In genomic region chr2:223674998-223675609, GRCh38 we compare ENCODE assay signal across 10 cellular contexts.
DNase-seq lines count a peak whose midpoint lies in the region; ATAC-seq and TF ChIP-seq lines count a peak whose summit lies in the region.
"Had no signal": no experiment of that assay in that cellular context is flagged by ENCODE, and none has a peak within 500 bp of the region (broad histone marks: within the 10 kb centered on the region; RNA-seq: fewer than 3 reads in every experiment).

No MANE protein-coding gene starts in this region.

- H3K27me3 ChIP-seq in BE2C (no peaks in the 10 kb centered on the region), left lung (no peaks in the 10 kb centered on the region)

- H3K27ac Mint-ChIP-seq in activated naive CD8-positive, alpha-beta T cell treated with anti-CD3 and anti-CD28 coated beads for 36 hours: no peak overlapping the region
- H3K27ac Mint-ChIP-seq: activated naive CD8-positive, alpha-beta T cell treated with anti-CD3 and anti-CD28 coated beads, Interleukin-2, amount 10 ng/mL, durations not matched to agents 7 days and 5 days had no signal

- H3K27me3 Mint-ChIP-seq in activated naive CD8-positive, alpha-beta T cell treated with anti-CD3 and anti-CD28 coated beads for 36 hours: peaks cover 11% of the 10 kb centered on the region

- ATAC-seq in left lung (peak; percentile 48), GM21360 (IDR thresholded peaks at IDR 0.05; ENCODE audit: unreplicated experiment) (no peak)

- H3K9me3 Mint-ChIP-seq in activated naive CD8-positive, alpha-beta T cell treated with anti-CD3 and anti-CD28 coated beads for 36 hours: no peaks in the 10 kb centered on the region
- H3K9me3 Mint-ChIP-seq: activated naive CD8-positive, alpha-beta T cell treated with anti-CD3 and anti-CD28 coated beads, Interleukin-2, amount 10 ng/mL, durations not matched to agents 7 days and 5 days had no signal

- no peaks in the 10 kb centered on the region for H3K4me1 Mint-ChIP-seq in activated naive CD8-positive, alpha-beta T cell treated with anti-CD3 and anti-CD28 coated beads for 36 hours
- H3K4me1 Mint-ChIP-seq: activated naive CD8-positive, alpha-beta T cell treated with anti-CD3 and anti-CD28 coated beads, Interleukin-2, amount 10 ng/mL, durations not matched to agents 7 days and 5 days had no signal

- H3K36me3 ChIP-seq in BE2C (no peaks in the 10 kb centered on the region), left lung (no peaks in the 10 kb centered on the region)

- H3K4me3 Mint-ChIP-seq in activated naive CD8-positive, alpha-beta T cell treated with anti-CD3 and anti-CD28 coated beads for 36 hours: no peak overlapping the region
- H3K4me3 Mint-ChIP-seq: activated naive CD8-positive, alpha-beta T cell treated with anti-CD3 and anti-CD28 coated beads, Interleukin-2, amount 10 ng/mL, durations not matched to agents 7 days and 5 days had no signal

- intact Hi-C loops in left lung (cut with DNase I): no loop called here

- H3K9me3 ChIP-seq in BE2C: no peaks in the 10 kb centered on the region
- no peaks in the 10 kb centered on the region for H3K9me3 ChIP-seq in left lung

- H3K4me3 ChIP-seq in BE2C (ENCODE audit: low read depth, low read length): no peak overlapping the region
- H3K4me3 ChIP-seq in HFF-Myc (replicated peaks; ENCODE audit: low read depth, low read length): no peak overlapping the region
- H3K4me3 ChIP-seq in left lung: no peak overlapping the region

- TF ChIP-seq CTCF in BE2C (IDR thresholded peaks at IDR 0.05; ENCODE audit: low read depth, low read length): peak; percentile 85
- peak; percentile 71 for TF ChIP-seq CTCF in HFF-Myc (IDR thresholded peaks at IDR 0.05; ENCODE audit: low read depth, low read length, missing control alignments)
- TF ChIP-seq CTCF in left lung (IDR thresholded peaks at IDR 0.05): peak in 1 of 2 donors; percentile 20

- H3K4me1 ChIP-seq in BE2C (no peaks in the 10 kb centered on the region), left lung (no peaks in the 10 kb centered on the region)

- H3K36me3 Mint-ChIP-seq in activated naive CD8-positive, alpha-beta T cell treated with anti-CD3 and anti-CD28 coated beads for 36 hours: no peaks in the 10 kb centered on the region
- H3K36me3 Mint-ChIP-seq: activated naive CD8-positive, alpha-beta T cell treated with anti-CD3 and anti-CD28 coated beads, Interleukin-2, amount 10 ng/mL, durations not matched to agents 7 days and 5 days had no signal

- no peak overlapping the region for H3K27ac ChIP-seq in left lung

- peak; percentile 49 for DNase-seq in BE2C
- DNase-seq in HFF-Myc (ENCODE audit: extremely low read depth, low read depth): no peak
- peak; percentile 61 for DNase-seq in amniotic epithelial cell (ENCODE audit: low read depth)
- no peak for DNase-seq in left lung
- DNase-seq in DMS79 (lab: John Stamatoyannopoulos, UW): no peak
- DNase-seq in activated naive CD8-positive, alpha-beta T cell treated with anti-CD3 and anti-CD28 coated beads for 36 hours: no peak
- DNase-seq in T1000 (lab: John Stamatoyannopoulos, UW): no peak
- DNase-seq: activated naive CD8-positive, alpha-beta T cell treated with anti-CD3 and anti-CD28 coated beads, Interleukin-2, amount 10 ng/mL, durations not matched to agents 7 days and 5 days; NCI-H2081 had no signal

Comparison
In these comparisons a context has a peak if more than half of its experiments do, and no peak if none do; other contexts are left out.
1. DNase-seq: peak in BE2C (single experiment) and amniotic epithelial cell (single experiment); none in HFF-Myc (single experiment), left lung (0 of 2), DMS79 (single experiment), activated naive CD8-positive, alpha-beta T cell treated with anti-CD3 and anti-CD28 coated beads for 36 hours (single experiment) and T1000 (single experiment).